9 cellular contexts compared by ENCODE assay signal in genomic region chr19:12802267-12803106, GRCh38. TPM values are rescaled to one million over a fixed set of nuclear protein-coding genes. Genes with fewer than 3 reads are reported as not detected.
DNase-seq lines count a peak whose midpoint lies in the region; ATAC-seq, FAIRE-seq and TF ChIP-seq lines count a peak whose summit lies in the region.
"Had no signal": no experiment of that assay in that cellular context is flagged by ENCODE, and none has a peak within 500 bp of the region (broad histone marks: within the 10 kb centered on the region; RNA-seq: fewer than 3 reads in every experiment).

No MANE protein-coding gene starts in this region.

- ATAC-seq in CD4-positive, CD25-positive, alpha-beta regulatory T cell (ENCODE audit: low read depth in 2 of 2): no peak
- no peak for ATAC-seq in GM21526 (IDR thresholded peaks at IDR 0.05; ENCODE audit: low FRiP score, unreplicated experiment)

- H3K9me3 Mint-ChIP-seq in CD4-positive, CD25-positive, alpha-beta regulatory T cell: no peaks in the 10 kb centered on the region

- H3K9ac ChIP-seq in OCI-LY1 (ENCODE audit: low read length) (peak overlapping the region; percentile 98; the same call in 1 of the 2 replicates), endothelial cell of umbilical vein (replicated peaks; ENCODE audit: extremely low read depth, insufficient read depth, low read length) (no peak overlapping the region), neural cell (ENCODE audit: low read length) (peak overlapping the region; percentile 97)

- POLR2A ChIA-PET in endothelial cell of umbilical vein (lab: Charles Lee): interaction anchor here (1.2 kb wide), 1 partner anchor 11 kb away, joined by 3 read pairs; the partner anchor contains the start of gene JUNB

- no peak for TF ChIP-seq CTCF in OCI-LY1 (IDR thresholded peaks at IDR 0.05; ENCODE audit: low read length)
- no peak for TF ChIP-seq CTCF in endothelial cell of umbilical vein (IDR thresholded peaks at IDR 0.05; ENCODE audit: extremely low read depth in 1 of 2, insufficient read depth in 1 of 2, low read depth in 1 of 2, low read length in 2 of 2)
- no peak for TF ChIP-seq CTCF in neural cell (IDR thresholded peaks at IDR 0.05; ENCODE audit: poor library complexity, severe bottlenecking)

- no peaks in the 10 kb centered on the region for H3K9me3 ChIP-seq in CD4-positive, CD25-positive, alpha-beta regulatory T cell (ENCODE audit: control insufficient read depth in 2 of 2, low read length in 2 of 2)
- H3K9me3 ChIP-seq in OCI-LY1 (ENCODE audit: low read length) (no peaks in the 10 kb centered on the region), endothelial cell of umbilical vein (replicated peaks; ENCODE audit: control insufficient read depth, insufficient read depth, low read length) (no peaks in the 10 kb centered on the region), neural cell (ENCODE audit: low read length) (no peaks in the 10 kb centered on the region)

- intact Hi-C loops in endothelial cell of umbilical vein (cut with micrococcal nuclease): no loop called here

- H3F3A ChIP-seq in OCI-LY1 (ENCODE audit: insufficient read depth, low read length): no peaks in the 10 kb centered on the region
- H3F3A ChIP-seq in neural cell (ENCODE audit: insufficient read depth, low read length, poor library complexity, severe bottlenecking): no peaks in the 10 kb centered on the region

- H3K27ac ChIP-seq in CD4-positive, CD25-positive, alpha-beta regulatory T cell (ENCODE audit: insufficient read depth, low read length, poor library complexity, severe bottlenecking): no peak overlapping the region
- H3K27ac ChIP-seq in OCI-LY1 (ENCODE audit: low read depth, low read length, poor library complexity, severe bottlenecking) (no peak overlapping the region), endothelial cell of umbilical vein (ENCODE audit: insufficient read depth, low read depth, low read length) (no peak overlapping the region), neural cell (ENCODE audit: low read length) (peak overlapping the region; percentile 85)

- H3K4me1 Mint-ChIP-seq in CD4-positive, CD25-positive, alpha-beta regulatory T cell: peaks cover 10 to 39% (median 17%) of the 10 kb centered on the region in 4 donors

- BruUV-seq in endothelial cell of umbilical vein (replicated peaks; lab: Mats Ljungman, UMichigan): no TSS peak

- H3K4me3 Mint-ChIP-seq in CD4-positive, CD25-positive, alpha-beta regulatory T cell: peak overlapping the region; percentile 88 to 94 (median 92)

- peaks cover 4% of the 10 kb centered on the region for H3K27me3 Mint-ChIP-seq in CD4-positive, CD25-positive, alpha-beta regulatory T cell

- H3K4me3 ChIP-seq in CD4-positive, CD25-positive, alpha-beta regulatory T cell (ENCODE audit: low read depth, low read length): peak overlapping the region; percentile 37
- H3K4me3 ChIP-seq in OCI-LY1 (ENCODE audit: low read depth, low read length, poor library complexity, severe bottlenecking): peak overlapping the region; percentile 97
- peak overlapping the region in 2 of 3 experiments; percentile 64 to 72 for H3K4me3 ChIP-seq in endothelial cell of umbilical vein (replicated peaks in 1 of 3; ENCODE audit: insufficient read depth in 1 of 3, low read depth in 1 of 3, low read length in 3 of 3)
- H3K4me3 ChIP-seq in neural cell (ENCODE audit: low read length): peak overlapping the region; percentile 95

- peaks cover 38% of the 10 kb centered on the region for H3K4me1 ChIP-seq in CD4-positive, CD25-positive, alpha-beta regulatory T cell (ENCODE audit: control insufficient read depth, insufficient read depth, low read length, poor library complexity, severe bottlenecking)
- H3K4me1 ChIP-seq in OCI-LY1 (ENCODE audit: insufficient read depth, low read length, severe bottlenecking) (peaks cover 34% of the 10 kb centered on the region), endothelial cell of umbilical vein (ENCODE audit: control insufficient read depth, extremely low read depth, insufficient read depth, low read length) (peaks cover 22% of the 10 kb centered on the region)

- no peaks in the 10 kb centered on the region for H3K9me1 ChIP-seq in endothelial cell of umbilical vein (replicated peaks; ENCODE audit: control insufficient read depth, extremely low read depth, insufficient read depth, low read length)

- DNase-seq in CD4-positive, CD25-positive, alpha-beta regulatory T cell: no peak
- no peak for DNase-seq in endothelial cell of umbilical vein (ENCODE audit: low read depth, low spot score)
- no peak for DNase-seq in NCI-H524 treated with DMSO at 0.1 percent for 48 hours (lab: John Stamatoyannopoulos, UW)
- DNase-seq in GM19240 (ENCODE audit: insufficient read length, low spot score): no peak
- no peak for DNase-seq in kidney glomerular epithelial cell (lab: John Stamatoyannopoulos, UW)

- dilution Hi-C loops in endothelial cell of umbilical vein (cut with MboI; ENCODE audit: extremely low pct_ligation_motif_present, low sequenced_read_pairs): no loop called here

- TF ChIP-seq POLR2A in endothelial cell of umbilical vein (IDR thresholded peaks at IDR 0.05; ENCODE audit: low read depth, low read length): no peak

- H3K27me3 ChIP-seq in CD4-positive, CD25-positive, alpha-beta regulatory T cell (ENCODE audit: control insufficient read depth, insufficient read depth, low read length): no peaks in the 10 kb centered on the region
- no peaks in the 10 kb centered on the region for H3K27me3 ChIP-seq in OCI-LY1 (ENCODE audit: insufficient read depth, low read length)
- H3K27me3 ChIP-seq in endothelial cell of umbilical vein (ENCODE audit: control insufficient read depth in 2 of 2, insufficient read depth in 2 of 2, low read length in 2 of 2): no peaks in the 10 kb centered on the region
- no peaks in the 10 kb centered on the region for H3K27me3 ChIP-seq in neural cell (ENCODE audit: insufficient read depth, low read depth, low read length)

- no peak for TF ChIP-seq RAD21 in neural cell (conservative IDR thresholded peaks at IDR 0.05)

- H3K4me2 ChIP-seq in OCI-LY1 (ENCODE audit: low read length): peak overlapping the region; percentile 74
- H3K4me2 ChIP-seq in endothelial cell of umbilical vein (ENCODE audit: insufficient read depth, low read length): peak overlapping the region; percentile 35
- peak overlapping the region; percentile 69 for H3K4me2 ChIP-seq in neural cell (ENCODE audit: low read length)

- no peak for TF ChIP-seq EP300 in neural cell (conservative IDR thresholded peaks at IDR 0.05; ENCODE audit: poor library complexity, severe bottlenecking)

- no peaks in the 10 kb centered on the region for H3K36me3 ChIP-seq in CD4-positive, CD25-positive, alpha-beta regulatory T cell (ENCODE audit: control insufficient read depth, insufficient read depth, low read length)
- H3K36me3 ChIP-seq in OCI-LY1 (ENCODE audit: insufficient read depth, low read length) (peaks cover 16% of the 10 kb centered on the region; the same call in 1 of the 2 replicates), endothelial cell of umbilical vein (ENCODE audit: control insufficient read depth in 2 of 2, extremely low read depth in 1 of 2, insufficient read depth in 2 of 2, low read length in 2 of 2) (peaks cover 0 to 12% of the 10 kb centered on the region in 2 experiments), neural cell (ENCODE audit: insufficient read depth, low read length) (no peaks in the 10 kb centered on the region)

- peak overlapping the region in 2 of 3 donors; percentile 41 to 81 for H3K27ac Mint-ChIP-seq in CD4-positive, CD25-positive, alpha-beta regulatory T cell

- H3K9me2 ChIP-seq in OCI-LY1 (ENCODE audit: low read depth, low read length) (no peaks in the 10 kb centered on the region), neural cell (ENCODE audit: insufficient read depth, low read length) (no peaks in the 10 kb centered on the region)

- no peak overlapping the region for H2AFZ ChIP-seq in OCI-LY1 (ENCODE audit: low read length)
- H2AFZ ChIP-seq in endothelial cell of umbilical vein (ENCODE audit: low read depth, low read length): peak overlapping the region; percentile 63
- peak overlapping the region; percentile 83 for H2AFZ ChIP-seq in neural cell (ENCODE audit: low read depth, low read length)

- H3K36me3 Mint-ChIP-seq in CD4-positive, CD25-positive, alpha-beta regulatory T cell: peaks cover 3% of the 10 kb centered on the region

- H4K20me1 ChIP-seq in OCI-LY1 (ENCODE audit: insufficient read depth, low read length) (no peaks in the 10 kb centered on the region), endothelial cell of umbilical vein (replicated peaks; ENCODE audit: control insufficient read depth, extremely low read depth, insufficient read depth, low read length) (no peaks in the 10 kb centered on the region), neural cell (ENCODE audit: insufficient read depth) (no peaks in the 10 kb centered on the region)

- CTCF ChIA-PET in endothelial cell of umbilical vein (lab: Charles Lee): interaction anchor here (1.0 to 13.8 kb wide), 4 partner anchors 17 to 45 kb away, joined by 3 to 524 read pairs (median 208); partner anchors contain the start of gene HOOK2

- FAIRE-seq in endothelial cell of umbilical vein (lab: Jason Lieb, UNC): peak; percentile 33

- H3K79me2 ChIP-seq in OCI-LY1 (ENCODE audit: insufficient read depth, low read length) (no peaks in the 10 kb centered on the region), endothelial cell of umbilical vein (ENCODE audit: control insufficient read depth, insufficient read depth, low read length) (peaks cover 14% of the 10 kb centered on the region), neural cell (replicated peaks; ENCODE audit: insufficient read depth, low read length) (peaks cover 19% of the 10 kb centered on the region)

RNA-seq across cellular contexts. Expression of gene THSD8, which starts 0.6 kb away (rescaled TPM):
- 2.8 TPM for total RNA-seq in CD4-positive, CD25-positive, alpha-beta regulatory T cell
- 10 to 100 TPM in 1 of 4 donors, 1 to 10 TPM in 1, under 1 TPM in 1, not detected in 1; 0.66 to 13.9 (median 4.8) TPM for polyA plus RNA-seq in CD4-positive, CD25-positive, alpha-beta regulatory T cell
- 13.2 and 15.9 TPM in 2 replicates for total RNA-seq in endothelial cell of umbilical vein
- 2.6 TPM in 1 of 2 replicates, not detected in the other for polyA plus RNA-seq in endothelial cell of umbilical vein
- 2.1 and 3.7 TPM in 2 replicates for polyA plus RNA-seq in endothelial cell of umbilical vein (2011; cell fraction: cytosol; rRNA removed)
- polyA plus RNA-seq in endothelial cell of umbilical vein (2011; cell fraction: nucleus; rRNA removed): 1.5 and 2.3 TPM in 2 replicates
- 9.7 and 11.2 TPM in 2 replicates for polyA plus RNA-seq in endothelial cell of umbilical vein (2012)
- polyA minus RNA-seq in endothelial cell of umbilical vein: not detected in 2 replicates
- polyA minus RNA-seq in endothelial cell of umbilical vein (2011; cell fraction: cytosol; rRNA and poly(A)+ RNA removed): not detected
- polyA minus RNA-seq in endothelial cell of umbilical vein (2011; cell fraction: nucleus; rRNA and poly(A)+ RNA removed): not detected in 2 replicates
- not detected in 2 replicates for polyA plus RNA-seq in neural cell
- not detected in 2 replicates for polyA minus RNA-seq in neural cell
- total RNA-seq: glomerular endothelial cell had no signal

RNA-seq across cellular contexts. Expression of gene PRDX2, which starts 0.9 kb away (rescaled TPM):
- 74.0 TPM for total RNA-seq in CD4-positive, CD25-positive, alpha-beta regulatory T cell
- 100 to 1,000 TPM; 326 to 380 (median 341) TPM for polyA plus RNA-seq in CD4-positive, CD25-positive, alpha-beta regulatory T cell
- total RNA-seq in endothelial cell of umbilical vein: 247 and 255 TPM in 2 replicates
- polyA plus RNA-seq in endothelial cell of umbilical vein (490 and 492 TPM in 2 replicates), neural cell (832 and 882 TPM in 2 replicates)
- 437 and 438 TPM in 2 replicates for polyA plus RNA-seq in endothelial cell of umbilical vein (2011; cell fraction: cytosol; rRNA removed)
- polyA plus RNA-seq in endothelial cell of umbilical vein (2011; cell fraction: nucleus; rRNA removed): 163 and 200 TPM in 2 replicates
- 389 and 460 TPM in 2 replicates for polyA plus RNA-seq in endothelial cell of umbilical vein (2012)
- polyA minus RNA-seq in endothelial cell of umbilical vein (168 and 191 TPM in 2 replicates), neural cell (318 and 324 TPM in 2 replicates)
- 491 TPM for polyA minus RNA-seq in endothelial cell of umbilical vein (2011; cell fraction: cytosol; rRNA and poly(A)+ RNA removed)
- polyA minus RNA-seq in endothelial cell of umbilical vein (2011; cell fraction: nucleus; rRNA and poly(A)+ RNA removed): 32.8 and 38.3 TPM in 2 replicates

RNA-seq across cellular contexts. Expression of gene RNASEH2A, which starts 3.9 kb away (rescaled TPM):
- total RNA-seq in CD4-positive, CD25-positive, alpha-beta regulatory T cell: 4.7 TPM
- polyA plus RNA-seq in CD4-positive, CD25-positive, alpha-beta regulatory T cell: 10 to 100 TPM; 18.7 to 27.5 (median 23.4) TPM
- total RNA-seq in endothelial cell of umbilical vein: 25.6 and 28.5 TPM in 2 replicates
- polyA plus RNA-seq in endothelial cell of umbilical vein: 36.7 and 45.4 TPM in 2 replicates
- polyA plus RNA-seq in endothelial cell of umbilical vein (2011; cell fraction: cytosol; rRNA removed): 37.3 and 43.6 TPM in 2 replicates
- polyA plus RNA-seq in endothelial cell of umbilical vein (2011; cell fraction: nucleus; rRNA removed): 20.3 and 27.2 TPM in 2 replicates
- polyA plus RNA-seq in endothelial cell of umbilical vein (2012): 23.5 and 28.2 TPM in 2 replicates
- polyA minus RNA-seq in endothelial cell of umbilical vein: 33.3 and 34.1 TPM in 2 replicates
- polyA minus RNA-seq in endothelial cell of umbilical vein (2011; cell fraction: cytosol; rRNA and poly(A)+ RNA removed): 111 TPM
- 5.2 and 5.4 TPM in 2 replicates for polyA minus RNA-seq in endothelial cell of umbilical vein (2011; cell fraction: nucleus; rRNA and poly(A)+ RNA removed)
- polyA plus RNA-seq in neural cell: 25.7 and 28.2 TPM in 2 replicates
- polyA minus RNA-seq in neural cell: 14.1 and 14.8 TPM in 2 replicates

RNA-seq across cellular contexts. Expression of gene JUNB, which starts 11.2 kb away (rescaled TPM):
- 2,802 TPM for total RNA-seq in CD4-positive, CD25-positive, alpha-beta regulatory T cell
- 100 to 1,000 TPM; 582 to 986 (median 765) TPM for polyA plus RNA-seq in CD4-positive, CD25-positive, alpha-beta regulatory T cell
- 22.8 and 31.6 TPM in 2 replicates for total RNA-seq in endothelial cell of umbilical vein
- polyA plus RNA-seq in endothelial cell of umbilical vein (72.9 and 74.4 TPM in 2 replicates), neural cell (18.7 and 29.4 TPM in 2 replicates)
- polyA plus RNA-seq in endothelial cell of umbilical vein (2011; cell fraction: cytosol; rRNA removed): 26.6 and 63.6 TPM in 2 replicates
- 92.2 and 120 TPM in 2 replicates for polyA plus RNA-seq in endothelial cell of umbilical vein (2011; cell fraction: nucleus; rRNA removed)
- 11.7 and 24.3 TPM in 2 replicates for polyA plus RNA-seq in endothelial cell of umbilical vein (2012)
- polyA minus RNA-seq in endothelial cell of umbilical vein (12.4 and 15.3 TPM in 2 replicates), neural cell (14.1 and 26.8 TPM in 2 replicates)
- 126 TPM for polyA minus RNA-seq in endothelial cell of umbilical vein (2011; cell fraction: cytosol; rRNA and poly(A)+ RNA removed)
- 21.6 and 61.5 TPM in 2 replicates for polyA minus RNA-seq in endothelial cell of umbilical vein (2011; cell fraction: nucleus; rRNA and poly(A)+ RNA removed)

RNA-seq across cellular contexts. Expression of gene HOOK2, which starts 27.1 kb away (rescaled TPM):
- 16.9 TPM for total RNA-seq in CD4-positive, CD25-positive, alpha-beta regulatory T cell
- polyA plus RNA-seq in CD4-positive, CD25-positive, alpha-beta regulatory T cell: 1 to 10 TPM in 3 of 4 donors, under 1 TPM in 1; 0.24 to 1.9 (median 1.6) TPM
- 17.3 and 20.0 TPM in 2 replicates for total RNA-seq in endothelial cell of umbilical vein
- 7.6 and 8.0 TPM in 2 replicates for polyA plus RNA-seq in endothelial cell of umbilical vein
- 4.0 and 4.8 TPM in 2 replicates for polyA plus RNA-seq in endothelial cell of umbilical vein (2011; cell fraction: cytosol; rRNA removed)
- polyA plus RNA-seq in endothelial cell of umbilical vein (2011; cell fraction: nucleus; rRNA removed): 49.2 and 50.7 TPM in 2 replicates
- polyA plus RNA-seq in endothelial cell of umbilical vein (2012): 9.4 and 14.5 TPM in 2 replicates
- polyA minus RNA-seq in endothelial cell of umbilical vein: 11.5 and 14.9 TPM in 2 replicates
- 5.0 TPM for polyA minus RNA-seq in endothelial cell of umbilical vein (2011; cell fraction: cytosol; rRNA and poly(A)+ RNA removed)
- 15.1 and 18.5 TPM in 2 replicates for polyA minus RNA-seq in endothelial cell of umbilical vein (2011; cell fraction: nucleus; rRNA and poly(A)+ RNA removed)
- polyA plus RNA-seq in neural cell: 28.4 and 44.3 TPM in 2 replicates
- 14.9 and 16.1 TPM in 2 replicates for polyA minus RNA-seq in neural cell

Comparison
In these comparisons a context has a peak if more than half of its experiments do, and no peak if none do; other contexts are left out.
1. H3K4me3 ChIP-seq: peak in every context shown above with its lines; median percentile 97 in OCI-LY1; 95 in neural cell; 68 in endothelial cell of umbilical vein; 37 in CD4-positive, CD25-positive, alpha-beta regulatory T cell.